15 cellular contexts compared by ENCODE assay signal in the genomic region with DNA sequence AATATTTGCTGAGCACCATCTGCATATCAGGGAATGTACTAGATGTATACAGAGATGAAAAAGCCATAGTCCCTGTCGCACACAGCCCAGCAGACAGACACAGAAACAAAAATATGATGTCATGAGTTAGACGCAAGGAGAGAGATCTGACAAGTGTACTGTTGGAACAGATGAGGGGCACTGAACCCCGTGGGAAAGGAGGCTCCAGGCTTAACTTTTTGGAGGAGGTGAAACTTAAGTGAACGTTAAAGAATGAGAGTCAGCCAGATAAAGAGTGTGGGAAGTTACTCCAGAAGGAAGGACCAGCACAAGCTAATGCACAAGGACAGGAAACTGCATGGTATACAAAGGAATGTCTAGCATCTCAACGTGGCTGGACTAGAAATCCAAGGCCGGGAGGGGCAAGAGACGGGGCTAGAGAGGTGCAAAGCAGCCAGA. TPM values are rescaled to one million over a fixed set of nuclear protein-coding genes. Genes with fewer than 3 reads are reported as not detected.
A peak's percentile ranks its signal among the peaks of the same experiment; 100 is the strongest.
DNase-seq lines count a peak whose midpoint lies in the region; ATAC-seq, FAIRE-seq and TF ChIP-seq lines count a peak whose summit lies in the region.
"Had no signal": no experiment of that assay in that cellular context is flagged by ENCODE, and none has a peak within 500 bp of the region (broad histone marks: within the 10 kb centered on the region; RNA-seq: fewer than 3 reads in every experiment).

No MANE protein-coding gene starts in this region.

- H3K27me3 ChIP-seq in neuronal stem cell (ENCODE audit: control insufficient read depth in 3 of 3, insufficient read depth in 3 of 3, low read depth in 1 of 3, low read length in 3 of 3) (peaks cover 0 to 7% (median 0%) of the 10 kb centered on the region in 3 experiments), heart left ventricle (no peaks in the 10 kb centered on the region)
- H3K27me3 ChIP-seq: cardiac muscle cell had no signal

- 0 out of 2 replicates have a peak overlapping the region, but pooled peaks have one; percentile 17 for H3K4me3 ChIP-seq in AG10803 (ENCODE audit: low read length)
- H3K4me3 ChIP-seq in neuronal stem cell (ENCODE audit: low read length in 2 of 2) = no peak overlapping the region
- H3K4me3 ChIP-seq in heart left ventricle = no peak overlapping the region
- H3K4me3 ChIP-seq: cardiac muscle cell, PC-9 had no signal

- H3K27ac ChIP-seq in epithelial cell of prostate (peak overlapping the region; percentile 42), neuronal stem cell (replicated peaks; ENCODE audit: low read length) (no peak overlapping the region), heart left ventricle (peak overlapping the region in 1 of 12 donors; percentile 98)
- H3K27ac ChIP-seq: cardiac muscle cell, PC-9 had no signal

- no peak overlapping the region for H3K9ac ChIP-seq in neuronal stem cell (ENCODE audit: low read depth, low read length, poor library complexity)

- no peak for TF ChIP-seq POLR2A in heart left ventricle (IDR thresholded peaks at IDR 0.05)

- H2AFZ ChIP-seq in neuronal stem cell (ENCODE audit: low read length) = peak overlapping the region; percentile 31
- H2AFZ ChIP-seq: PC-9 had no signal

- no peak overlapping the region for H2BK120ac ChIP-seq in neuronal stem cell (ENCODE audit: low read depth, low read length)

- H3K18ac ChIP-seq in neuronal stem cell (ENCODE audit: low read length) = peak overlapping the region; percentile 63

- peaks cover 0 to 6% of the 10 kb centered on the region in 2 donors for H3K36me3 ChIP-seq in neuronal stem cell (replicated peaks in 1 of 2; ENCODE audit: control insufficient read depth in 2 of 2, insufficient read depth in 2 of 2, low read length in 2 of 2)
- no peaks in the 10 kb centered on the region for H3K36me3 ChIP-seq in heart left ventricle
- H3K36me3 ChIP-seq: cardiac muscle cell had no signal

- H3K4me1 ChIP-seq in neuronal stem cell (ENCODE audit: control insufficient read depth in 2 of 2, insufficient read depth in 1 of 2, low read depth in 1 of 2, low read length in 2 of 2) = peaks cover 14 to 19% of the 10 kb centered on the region in 2 donors
- H3K4me1 ChIP-seq in heart left ventricle = peaks cover 0 to 25% (median 13%) of the 10 kb centered on the region in 12 donors

- H4K91ac ChIP-seq in neuronal stem cell (ENCODE audit: low read depth, low read length, poor library complexity) = no peak overlapping the region

- ATAC-seq in heart left ventricle (no peak), GM18519 (IDR thresholded peaks at IDR 0.05; ENCODE audit: low FRiP score, unreplicated experiment) (no peak), GM18873 (IDR thresholded peaks at IDR 0.05; ENCODE audit: low FRiP score, unreplicated experiment) (no peak)

- no peak overlapping the region for H3K4ac ChIP-seq in neuronal stem cell (ENCODE audit: low read length)

- DNase-seq in AG10803 (ENCODE audit: low read depth) = peak; percentile 88
- peak; percentile 25 for DNase-seq in RCC 7860 (ENCODE audit: low spot score)
- DNase-seq in epithelial cell of prostate (ENCODE audit: low read depth, low spot score) = no peak
- DNase-seq in neuronal stem cell (ENCODE audit: low spot score) = no peak
- no peak for DNase-seq in heart left ventricle
- no peak for DNase-seq in DMS153 treated with DMSO at 0.1 percent for 48 hours (lab: John Stamatoyannopoulos, UW; ENCODE audit: unreplicated experiment)
- DNase-seq: DMS153; KBM-7; NCI-H1436; NCI-H510A; PC-9; stimulated activated CD4-positive, alpha-beta T cell treated with anti-CD3 and anti-CD28 coated beads, Interleukin-1b, Interleukin-23, amount 100 ng/mL, for 48 hours had no signal

- WGBS in neuronal stem cell (ENCODE audit: extremely low coverage in 2 of 2, insufficient read length in 2 of 2, insufficient replicate concordance in 1 of 2), 2 donors = no CpG with 5 or more reads among the region's 7 CpGs
- 54 to 59% (median 59%) methylated on average over 7 of the region's 7 CpGs for WGBS in heart left ventricle, 4 donors

- H2BK15ac ChIP-seq in neuronal stem cell (ENCODE audit: low read length) = no peak overlapping the region

- H4K8ac ChIP-seq in neuronal stem cell (ENCODE audit: low read depth, low read length) = no peak overlapping the region

- no peak overlapping the region for H2AK5ac ChIP-seq in neuronal stem cell (ENCODE audit: low read depth, low read length)

- no peak overlapping the region for H3K23ac ChIP-seq in neuronal stem cell (ENCODE audit: low read depth, low read length, poor library complexity)

- intact Hi-C loops in heart left ventricle (cut with DNase I) = loop anchor here in 2 of 10 donors (5.0 to 10.0 kb wide), 2 partner anchors 53 to 66 kb away; no protein-coding TSS in a partner anchor

- H3K4me2 ChIP-seq in neuronal stem cell (ENCODE audit: insufficient read depth, low read length, poor library complexity, severe bottlenecking) = no peak overlapping the region

- H2BK5ac ChIP-seq in neuronal stem cell (ENCODE audit: low read length) = no peak overlapping the region

- TF ChIP-seq CTCF in AG10803 (conservative IDR thresholded peaks at IDR 0.05; ENCODE audit: low read length) = no peak
- TF ChIP-seq CTCF in heart left ventricle (IDR thresholded peaks at IDR 0.05) = no peak

- H3K9me3 ChIP-seq in neuronal stem cell (replicated peaks in 1 of 2; ENCODE audit: control insufficient read depth in 2 of 2, insufficient read depth in 1 of 2, low read depth in 1 of 2, low read length in 2 of 2) (no peaks in the 10 kb centered on the region), heart left ventricle (no peaks in the 10 kb centered on the region)

- H3K14ac ChIP-seq in neuronal stem cell (ENCODE audit: low read length) = no peak overlapping the region

- peaks cover 7% of the 10 kb centered on the region for H3K79me1 ChIP-seq in neuronal stem cell (ENCODE audit: low read depth, low read length)

- H2BK12ac ChIP-seq in neuronal stem cell (ENCODE audit: low read length) = peak overlapping the region; percentile 36

- FAIRE-seq in RCC 7860 (lab: Jason Lieb, UNC) = no peak

RNA-seq across cellular contexts. Expression of a gene that starts 2.5 kb away (rescaled TPM):
- 88.8 TPM for polyA plus RNA-seq in neuronal stem cell (2013, experiment 1 of 2)
- polyA plus RNA-seq in neuronal stem cell (2013, experiment 2 of 2) = 87.0 TPM
- 100 to 1,000 TPM in 6 of 9 donors, 10 to 100 TPM in 3; 63.6 to 252 (median 110) TPM for total RNA-seq in heart left ventricle
- 10 to 100 TPM; 48.4 to 88.2 TPM for polyA plus RNA-seq in heart left ventricle

Comparison
In these comparisons a context has a peak if more than half of its experiments do, and no peak if none do; other contexts are left out.
1. DNase-seq: peak in AG10803 (single experiment) and RCC 7860 (single experiment); none in epithelial cell of prostate (single experiment), neuronal stem cell (single experiment), heart left ventricle (0 of 5) and DMS153 treated with DMSO at 0.1 percent for 48 hours (single experiment).